In the genomic region with DNA sequence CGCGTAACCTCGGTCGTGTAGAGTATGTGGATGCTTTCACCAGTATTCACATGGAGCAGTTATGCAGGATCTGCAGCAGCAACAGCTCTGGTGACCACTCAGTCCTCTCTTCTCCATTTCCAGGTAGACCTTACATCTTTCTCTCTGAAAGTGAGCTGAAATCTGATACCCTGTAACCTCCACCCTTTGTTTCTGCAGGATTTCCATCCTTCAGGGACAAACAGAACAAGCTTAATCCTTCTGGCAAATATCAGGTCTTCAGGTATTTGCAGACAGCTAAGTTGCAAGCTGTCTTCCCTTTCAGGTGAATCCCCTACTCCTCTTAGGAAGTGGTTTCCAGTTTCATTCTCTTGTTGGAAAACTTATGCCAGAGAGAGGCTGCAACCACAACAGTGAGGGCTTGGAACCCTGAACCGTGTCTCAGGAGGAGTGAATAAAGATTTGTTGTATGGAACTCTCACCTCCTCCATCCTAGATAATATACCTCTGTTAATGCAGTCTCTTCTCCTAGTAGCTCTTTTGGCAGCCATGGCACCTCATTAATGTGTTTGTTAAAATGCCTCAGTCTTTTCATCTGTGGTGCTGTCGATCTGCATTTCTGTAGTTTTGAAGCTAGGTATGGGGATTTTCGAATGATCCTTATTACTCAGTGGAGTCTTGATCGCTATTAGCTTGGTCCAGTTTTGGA, we compare ENCODE assay signal across 1 cellular context.
TF ChIP-seq lines count a peak whose summit lies in the region.

No MANE protein-coding gene starts in this region.

TF ChIP-seq in HepG2, 621 proteins besides CTCF, POLR2A, EP300 and RAD21 (continued from another document and continues in another):
- TF ChIP-seq, protein P1, sequence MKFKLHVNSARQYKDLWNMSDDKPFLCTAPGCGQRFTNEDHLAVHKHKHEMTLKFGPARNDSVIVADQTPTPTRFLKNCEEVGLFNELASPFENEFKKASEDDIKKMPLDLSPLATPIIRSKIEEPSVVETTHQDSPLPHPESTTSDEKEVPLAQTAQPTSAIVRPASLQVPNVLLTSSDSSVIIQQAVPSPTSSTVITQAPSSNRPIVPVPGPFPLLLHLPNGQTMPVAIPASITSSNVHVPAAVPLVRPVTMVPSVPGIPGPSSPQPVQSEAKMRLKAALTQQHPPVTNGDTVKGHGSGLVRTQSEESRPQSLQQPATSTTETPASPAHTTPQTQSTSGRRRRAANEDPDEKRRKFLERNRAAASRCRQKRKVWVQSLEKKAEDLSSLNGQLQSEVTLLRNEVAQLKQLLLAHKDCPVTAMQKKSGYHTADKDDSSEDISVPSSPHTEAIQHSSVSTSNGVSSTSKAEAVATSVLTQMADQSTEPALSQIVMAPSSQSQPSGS (CRISPR knock-in tag; IDR thresholded peaks at IDR 0.05), result 0 out of 2 replicates have a peak, but pooled peaks have one; percentile 22
- TF ChIP-seq, protein P2, sequence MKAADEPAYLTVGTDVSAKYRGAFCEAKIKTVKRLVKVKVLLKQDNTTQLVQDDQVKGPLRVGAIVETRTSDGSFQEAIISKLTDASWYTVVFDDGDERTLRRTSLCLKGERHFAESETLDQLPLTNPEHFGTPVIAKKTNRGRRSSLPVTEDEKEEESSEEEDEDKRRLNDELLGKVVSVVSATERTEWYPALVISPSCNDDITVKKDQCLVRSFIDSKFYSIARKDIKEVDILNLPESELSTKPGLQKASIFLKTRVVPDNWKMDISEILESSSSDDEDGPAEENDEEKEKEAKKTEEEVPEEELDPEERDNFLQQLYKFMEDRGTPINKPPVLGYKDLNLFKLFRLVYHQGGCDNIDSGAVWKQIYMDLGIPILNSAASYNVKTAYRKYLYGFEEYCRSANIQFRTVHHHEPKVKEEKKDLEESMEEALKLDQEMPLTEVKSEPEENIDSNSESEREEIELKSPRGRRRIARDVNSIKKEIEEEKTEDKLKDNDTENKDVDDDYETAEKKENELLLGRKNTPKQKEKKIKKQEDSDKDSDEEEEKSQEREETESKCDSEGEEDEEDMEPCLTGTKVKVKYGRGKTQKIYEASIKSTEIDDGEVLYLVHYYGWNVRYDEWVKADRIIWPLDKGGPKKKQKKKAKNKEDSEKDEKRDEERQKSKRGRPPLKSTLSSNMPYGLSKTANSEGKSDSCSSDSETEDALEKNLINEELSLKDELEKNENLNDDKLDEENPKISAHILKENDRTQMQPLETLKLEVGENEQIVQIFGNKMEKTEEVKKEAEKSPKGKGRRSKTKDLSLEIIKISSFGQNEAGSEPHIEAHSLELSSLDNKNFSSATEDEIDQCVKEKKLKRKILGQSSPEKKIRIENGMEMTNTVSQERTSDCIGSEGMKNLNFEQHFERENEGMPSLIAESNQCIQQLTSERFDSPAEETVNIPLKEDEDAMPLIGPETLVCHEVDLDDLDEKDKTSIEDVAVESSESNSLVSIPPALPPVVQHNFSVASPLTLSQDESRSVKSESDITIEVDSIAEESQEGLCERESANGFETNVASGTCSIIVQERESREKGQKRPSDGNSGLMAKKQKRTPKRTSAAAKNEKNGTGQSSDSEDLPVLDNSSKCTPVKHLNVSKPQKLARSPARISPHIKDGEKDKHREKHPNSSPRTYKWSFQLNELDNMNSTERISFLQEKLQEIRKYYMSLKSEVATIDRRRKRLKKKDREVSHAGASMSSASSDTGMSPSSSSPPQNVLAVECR (CRISPR knock-in tag; IDR thresholded peaks at IDR 0.05; ENCODE audit: borderline replicate concordance), result peak; percentile 16; the same call in 1 of the 2 replicates
- TF ChIP-seq ZSCAN21 (CRISPR knock-in tag; IDR thresholded peaks at IDR 0.05; ENCODE audit: borderline replicate concordance) (no peak), CBX1 (IDR thresholded peaks at IDR 0.05; ENCODE audit: low read depth) (no peak), CCAR2 (optimal IDR thresholded peaks at IDR 0.05; ENCODE audit: low read depth, low read length) (no peak), TBX2 (CRISPR knock-in tag; IDR thresholded peaks at IDR 0.05; ENCODE audit: borderline replicate concordance) (0 out of 2 replicates have a peak, but pooled peaks have one; percentile 27), ZNF331 (CRISPR knock-in tag; IDR thresholded peaks at IDR 0.05) (peak; percentile 46; the same call in 1 of the 2 replicates), ZNF703 (CRISPR knock-in tag; IDR thresholded peaks at IDR 0.05; ENCODE audit: borderline replicate concordance) (no peak), ZNF570 (CRISPR knock-in tag; IDR thresholded peaks at IDR 0.05; ENCODE audit: borderline replicate concordance) (no peak), SIX4 (CRISPR knock-in tag; IDR thresholded peaks at IDR 0.05) (peak; percentile 97), HNF4A (CRISPR knock-in tag; IDR thresholded peaks at IDR 0.05) (0 out of 2 replicates have a peak, but pooled peaks have one; percentile 5), PITX1 (CRISPR knock-in tag; IDR thresholded peaks at IDR 0.05) (peak; percentile 78; the same call in 1 of the 2 replicates), ZNF292 (CRISPR knock-in tag; IDR thresholded peaks at IDR 0.05; ENCODE audit: borderline replicate concordance, low read depth) (peak; percentile 80; the same call in 1 of the 2 replicates), NAIF1 (CRISPR knock-in tag; IDR thresholded peaks at IDR 0.05; ENCODE audit: borderline replicate concordance) (no peak), ZMYM3 (CRISPR knock-in tag; IDR thresholded peaks at IDR 0.05) (peak; percentile 81; the same call in 1 of the 2 replicates), CBX2 (IDR thresholded peaks at IDR 0.05; ENCODE audit: low read depth, low read length) (no peak), CBX2 (CRISPR knock-in tag; IDR thresholded peaks at IDR 0.05; ENCODE audit: low read depth) (no peak), TEAD3 (CRISPR knock-in tag; optimal IDR thresholded peaks at IDR 0.05; ENCODE audit: borderline replicate concordance) (peak; percentile 13), GFI1 (CRISPR knock-in tag; IDR thresholded peaks at IDR 0.05; ENCODE audit: borderline replicate concordance) (peak; percentile 36; the same call in 1 of the 2 replicates), ZNF234 (CRISPR knock-in tag; conservative IDR thresholded peaks at IDR 0.05) (no peak), SOX6 (IDR thresholded peaks at IDR 0.05) (no peak), SOX6 (CRISPR knock-in tag; IDR thresholded peaks at IDR 0.05) (peak; percentile 76), SIX1 (CRISPR knock-in tag; IDR thresholded peaks at IDR 0.05; ENCODE audit: borderline replicate concordance) (peak; percentile 98), NR3C1 (CRISPR knock-in tag; IDR thresholded peaks at IDR 0.05) (no peak), ZNF629 (CRISPR knock-in tag; conservative IDR thresholded peaks at IDR 0.05) (no peak)
- TF ChIP-seq, protein P3, sequence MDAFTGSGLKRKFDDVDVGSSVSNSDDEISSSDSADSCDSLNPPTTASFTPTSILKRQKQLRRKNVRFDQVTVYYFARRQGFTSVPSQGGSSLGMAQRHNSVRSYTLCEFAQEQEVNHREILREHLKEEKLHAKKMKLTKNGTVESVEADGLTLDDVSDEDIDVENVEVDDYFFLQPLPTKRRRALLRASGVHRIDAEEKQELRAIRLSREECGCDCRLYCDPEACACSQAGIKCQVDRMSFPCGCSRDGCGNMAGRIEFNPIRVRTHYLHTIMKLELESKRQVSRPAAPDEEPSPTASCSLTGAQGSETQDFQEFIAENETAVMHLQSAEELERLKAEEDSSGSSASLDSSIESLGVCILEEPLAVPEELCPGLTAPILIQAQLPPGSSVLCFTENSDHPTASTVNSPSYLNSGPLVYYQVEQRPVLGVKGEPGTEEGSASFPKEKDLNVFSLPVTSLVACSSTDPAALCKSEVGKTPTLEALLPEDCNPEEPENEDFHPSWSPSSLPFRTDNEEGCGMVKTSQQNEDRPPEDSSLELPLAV (CRISPR knock-in tag; conservative IDR thresholded peaks at IDR 0.05; ENCODE audit: low read depth), result no peak
- TF ChIP-seq, protein P4, sequence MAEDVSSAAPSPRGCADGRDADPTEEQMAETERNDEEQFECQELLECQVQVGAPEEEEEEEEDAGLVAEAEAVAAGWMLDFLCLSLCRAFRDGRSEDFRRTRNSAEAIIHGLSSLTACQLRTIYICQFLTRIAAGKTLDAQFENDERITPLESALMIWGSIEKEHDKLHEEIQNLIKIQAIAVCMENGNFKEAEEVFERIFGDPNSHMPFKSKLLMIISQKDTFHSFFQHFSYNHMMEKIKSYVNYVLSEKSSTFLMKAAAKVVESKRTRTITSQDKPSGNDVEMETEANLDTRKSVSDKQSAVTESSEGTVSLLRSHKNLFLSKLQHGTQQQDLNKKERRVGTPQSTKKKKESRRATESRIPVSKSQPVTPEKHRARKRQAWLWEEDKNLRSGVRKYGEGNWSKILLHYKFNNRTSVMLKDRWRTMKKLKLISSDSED (CRISPR knock-in tag; IDR thresholded peaks at IDR 0.05), result no peak
- TF ChIP-seq, protein P5, sequence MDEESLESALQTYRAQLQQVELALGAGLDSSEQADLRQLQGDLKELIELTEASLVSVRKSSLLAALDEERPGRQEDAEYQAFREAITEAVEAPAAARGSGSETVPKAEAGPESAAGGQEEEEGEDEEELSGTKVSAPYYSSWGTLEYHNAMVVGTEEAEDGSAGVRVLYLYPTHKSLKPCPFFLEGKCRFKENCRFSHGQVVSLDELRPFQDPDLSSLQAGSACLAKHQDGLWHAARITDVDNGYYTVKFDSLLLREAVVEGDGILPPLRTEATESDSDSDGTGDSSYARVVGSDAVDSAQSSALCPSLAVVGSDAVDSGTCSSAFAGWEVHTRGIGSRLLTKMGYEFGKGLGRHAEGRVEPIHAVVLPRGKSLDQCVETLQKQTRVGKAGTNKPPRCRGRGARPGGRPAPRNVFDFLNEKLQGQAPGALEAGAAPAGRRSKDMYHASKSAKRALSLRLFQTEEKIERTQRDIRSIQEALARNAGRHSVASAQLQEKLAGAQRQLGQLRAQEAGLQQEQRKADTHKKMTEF (CRISPR knock-in tag; IDR thresholded peaks at IDR 0.05), result 0 out of 2 replicates have a peak, but pooled peaks have one; percentile 25
- TF ChIP-seq, protein P6, sequence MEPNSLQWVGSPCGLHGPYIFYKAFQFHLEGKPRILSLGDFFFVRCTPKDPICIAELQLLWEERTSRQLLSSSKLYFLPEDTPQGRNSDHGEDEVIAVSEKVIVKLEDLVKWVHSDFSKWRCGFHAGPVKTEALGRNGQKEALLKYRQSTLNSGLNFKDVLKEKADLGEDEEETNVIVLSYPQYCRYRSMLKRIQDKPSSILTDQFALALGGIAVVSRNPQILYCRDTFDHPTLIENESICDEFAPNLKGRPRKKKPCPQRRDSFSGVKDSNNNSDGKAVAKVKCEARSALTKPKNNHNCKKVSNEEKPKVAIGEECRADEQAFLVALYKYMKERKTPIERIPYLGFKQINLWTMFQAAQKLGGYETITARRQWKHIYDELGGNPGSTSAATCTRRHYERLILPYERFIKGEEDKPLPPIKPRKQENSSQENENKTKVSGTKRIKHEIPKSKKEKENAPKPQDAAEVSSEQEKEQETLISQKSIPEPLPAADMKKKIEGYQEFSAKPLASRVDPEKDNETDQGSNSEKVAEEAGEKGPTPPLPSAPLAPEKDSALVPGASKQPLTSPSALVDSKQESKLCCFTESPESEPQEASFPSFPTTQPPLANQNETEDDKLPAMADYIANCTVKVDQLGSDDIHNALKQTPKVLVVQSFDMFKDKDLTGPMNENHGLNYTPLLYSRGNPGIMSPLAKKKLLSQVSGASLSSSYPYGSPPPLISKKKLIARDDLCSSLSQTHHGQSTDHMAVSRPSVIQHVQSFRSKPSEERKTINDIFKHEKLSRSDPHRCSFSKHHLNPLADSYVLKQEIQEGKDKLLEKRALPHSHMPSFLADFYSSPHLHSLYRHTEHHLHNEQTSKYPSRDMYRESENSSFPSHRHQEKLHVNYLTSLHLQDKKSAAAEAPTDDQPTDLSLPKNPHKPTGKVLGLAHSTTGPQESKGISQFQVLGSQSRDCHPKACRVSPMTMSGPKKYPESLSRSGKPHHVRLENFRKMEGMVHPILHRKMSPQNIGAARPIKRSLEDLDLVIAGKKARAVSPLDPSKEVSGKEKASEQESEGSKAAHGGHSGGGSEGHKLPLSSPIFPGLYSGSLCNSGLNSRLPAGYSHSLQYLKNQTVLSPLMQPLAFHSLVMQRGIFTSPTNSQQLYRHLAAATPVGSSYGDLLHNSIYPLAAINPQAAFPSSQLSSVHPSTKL (CRISPR knock-in tag; IDR thresholded peaks at IDR 0.05), result peak; percentile 72
- TF ChIP-seq, protein P7, sequence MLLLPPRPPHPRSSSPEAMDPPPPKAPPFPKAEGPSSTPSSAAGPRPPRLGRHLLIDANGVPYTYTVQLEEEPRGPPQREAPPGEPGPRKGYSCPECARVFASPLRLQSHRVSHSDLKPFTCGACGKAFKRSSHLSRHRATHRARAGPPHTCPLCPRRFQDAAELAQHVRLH (CRISPR knock-in tag; IDR thresholded peaks at IDR 0.05; ENCODE audit: borderline replicate concordance, low read depth), result no peak
- TF ChIP-seq, protein P8, sequence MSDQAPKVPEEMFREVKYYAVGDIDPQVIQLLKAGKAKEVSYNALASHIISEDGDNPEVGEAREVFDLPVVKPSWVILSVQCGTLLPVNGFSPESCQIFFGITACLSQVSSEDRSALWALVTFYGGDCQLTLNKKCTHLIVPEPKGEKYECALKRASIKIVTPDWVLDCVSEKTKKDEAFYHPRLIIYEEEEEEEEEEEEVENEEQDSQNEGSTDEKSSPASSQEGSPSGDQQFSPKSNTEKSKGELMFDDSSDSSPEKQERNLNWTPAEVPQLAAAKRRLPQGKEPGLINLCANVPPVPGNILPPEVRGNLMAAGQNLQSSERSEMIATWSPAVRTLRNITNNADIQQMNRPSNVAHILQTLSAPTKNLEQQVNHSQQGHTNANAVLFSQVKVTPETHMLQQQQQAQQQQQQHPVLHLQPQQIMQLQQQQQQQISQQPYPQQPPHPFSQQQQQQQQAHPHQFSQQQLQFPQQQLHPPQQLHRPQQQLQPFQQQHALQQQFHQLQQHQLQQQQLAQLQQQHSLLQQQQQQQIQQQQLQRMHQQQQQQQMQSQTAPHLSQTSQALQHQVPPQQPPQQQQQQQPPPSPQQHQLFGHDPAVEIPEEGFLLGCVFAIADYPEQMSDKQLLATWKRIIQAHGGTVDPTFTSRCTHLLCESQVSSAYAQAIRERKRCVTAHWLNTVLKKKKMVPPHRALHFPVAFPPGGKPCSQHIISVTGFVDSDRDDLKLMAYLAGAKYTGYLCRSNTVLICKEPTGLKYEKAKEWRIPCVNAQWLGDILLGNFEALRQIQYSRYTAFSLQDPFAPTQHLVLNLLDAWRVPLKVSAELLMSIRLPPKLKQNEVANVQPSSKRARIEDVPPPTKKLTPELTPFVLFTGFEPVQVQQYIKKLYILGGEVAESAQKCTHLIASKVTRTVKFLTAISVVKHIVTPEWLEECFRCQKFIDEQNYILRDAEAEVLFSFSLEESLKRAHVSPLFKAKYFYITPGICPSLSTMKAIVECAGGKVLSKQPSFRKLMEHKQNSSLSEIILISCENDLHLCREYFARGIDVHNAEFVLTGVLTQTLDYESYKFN (CRISPR knock-in tag; conservative IDR thresholded peaks at IDR 0.05), result peak; percentile 50
- TF ChIP-seq, protein P9, sequence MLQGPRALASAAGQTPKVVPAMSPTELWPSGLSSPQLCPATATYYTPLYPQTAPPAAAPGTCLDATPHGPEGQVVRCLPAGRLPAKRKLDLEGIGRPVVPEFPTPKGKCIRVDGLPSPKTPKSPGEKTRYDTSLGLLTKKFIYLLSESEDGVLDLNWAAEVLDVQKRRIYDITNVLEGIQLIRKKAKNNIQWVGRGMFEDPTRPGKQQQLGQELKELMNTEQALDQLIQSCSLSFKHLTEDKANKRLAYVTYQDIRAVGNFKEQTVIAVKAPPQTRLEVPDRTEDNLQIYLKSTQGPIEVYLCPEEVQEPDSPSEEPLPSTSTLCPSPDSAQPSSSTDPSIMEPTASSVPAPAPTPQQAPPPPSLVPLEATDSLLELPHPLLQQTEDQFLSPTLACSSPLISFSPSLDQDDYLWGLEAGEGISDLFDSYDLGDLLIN (CRISPR knock-in tag; IDR thresholded peaks at IDR 0.05; ENCODE audit: borderline replicate concordance), result no peak
